In the genomic region with DNA sequence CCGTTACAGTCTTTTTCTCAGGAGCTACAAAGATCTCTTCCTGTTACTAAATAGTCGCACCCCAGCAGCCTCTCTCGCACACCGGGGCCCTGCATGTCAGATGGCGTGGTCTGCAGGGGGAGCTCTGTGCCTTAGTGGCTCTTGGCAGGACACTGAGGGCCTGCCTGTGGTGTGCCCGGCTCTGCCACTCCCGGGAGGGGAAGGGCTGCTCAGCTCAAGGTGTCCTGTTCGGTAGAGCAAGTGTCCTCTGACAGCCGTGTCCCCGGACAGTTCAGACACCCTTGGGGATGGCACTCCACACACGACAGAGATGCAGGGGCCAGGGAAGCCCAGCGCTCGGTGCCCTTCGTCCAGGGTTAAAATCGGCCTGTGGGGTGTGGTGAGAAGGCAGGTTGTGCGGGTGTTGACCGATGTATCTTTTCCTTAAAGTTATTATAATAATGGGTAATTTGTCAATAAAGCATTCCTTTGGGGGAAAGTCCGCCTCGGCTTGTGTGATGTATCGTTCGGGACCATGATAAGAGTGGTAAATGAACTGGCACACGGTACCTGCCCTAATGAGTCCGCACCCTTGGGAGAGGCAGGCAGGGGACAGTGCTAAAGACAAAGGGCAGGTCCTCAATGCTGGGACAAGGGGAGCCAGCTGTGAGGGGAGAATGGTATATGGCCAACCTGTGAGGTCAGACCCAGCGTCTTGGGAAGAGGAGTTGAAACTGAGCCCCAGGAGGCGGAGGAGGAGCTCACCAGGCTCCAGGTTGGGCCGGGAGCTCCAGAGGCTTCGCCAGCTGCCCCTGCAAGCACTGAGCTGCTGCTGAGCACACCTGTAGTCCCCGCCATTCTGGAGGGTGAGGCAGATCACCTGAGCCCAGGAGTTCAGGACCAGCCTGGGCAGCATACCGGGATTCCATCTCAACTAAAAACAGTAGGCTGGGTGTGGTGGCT, we compare ENCODE assay signal across 24 cellular contexts. TPM values are rescaled to one million over a fixed set of nuclear protein-coding genes. Genes with fewer than 3 reads are reported as not detected.
DNase-seq lines count a peak whose midpoint lies in the region; TF ChIP-seq lines count a peak whose summit lies in the region.
"Had no signal": no experiment of that assay in that cellular context is flagged by ENCODE, and none has a peak within 500 bp of the region (broad histone marks: within the 10 kb centered on the region; RNA-seq: fewer than 3 reads in every experiment).

No MANE protein-coding gene starts in this region.

- intact Hi-C loops in vagina (cut with DNase I), result no loop called here

- in situ Hi-C loops in G401 (cut with HindIII; ENCODE audit: low sequenced_read_pairs), result no loop called here

- H3K9me3 ChIP-seq in vagina, result no peaks in the 10 kb centered on the region

- peaks cover 0 to 20% of the 10 kb centered on the region in 2 donors for H3K36me3 ChIP-seq in vagina

- DNase-seq in activated CD8-positive, alpha-beta memory T cell treated with anti-CD3 and anti-CD28 coated beads, Interleukin-2, amount 50 U/mL, for 4 hours, result peak; percentile 20
- no peak for DNase-seq in activated CD8-positive, alpha-beta memory T cell treated with anti-CD3 and anti-CD28 coated beads, Interleukin-2, amount 50 U/mL, for 48 hours
- DNase-seq in RWPE1 (ENCODE audit: low spot score), result no peak
- DNase-seq in epithelial cell of prostate (ENCODE audit: low read depth, low spot score), result no peak
- DNase-seq in vagina (ENCODE audit: extremely low spot score in 2 of 2), result no peak
- DNase-seq in G401 (ENCODE audit: low spot score), result no peak
- no peak for DNase-seq in activated CD4-positive, CD25-positive, alpha-beta regulatory T cell treated with anti-CD3 and anti-CD28 coated beads, Interleukin-2, amount 50 U/mL, for 72 hours
- DNase-seq in NCI-H1105 (lab: John Stamatoyannopoulos, UW), result no peak
- DNase-seq: activated CD4-positive, alpha-beta T cell treated with anti-CD3 and anti-CD28 coated beads for 1 hour; activated effector memory CD4-positive, alpha-beta T cell treated with Interleukin-2 at 50 U/mL for 16 hours; DMS 273 treated with DMSO at 0.1 percent for 48 hours; KG1; NCI-H1092 treated with DMSO at 0.1 percent for 48 hours; NCI-H2171; OCI-M1; stimulated activated CD4-positive, alpha-beta T cell treated with anti-CD3 and anti-CD28 coated beads, Interleukin-4, amount 100 ng/mL, for 24 hours had no signal

- peaks cover 31% of the 10 kb centered on the region for H3K4me1 ChIP-seq in vagina

- POLR2A ChIA-PET in RWPE1 (lab: Yijun Ruan, JAX; ENCODE audit: low non-redundant PET), result interaction anchor here (1.1 kb wide), 1 partner anchor 14 kb away, joined by 3 read pairs; no protein-coding TSS in a partner anchor

- TF ChIP-seq CTCF in RWPE1 (conservative IDR thresholded peaks at IDR 0.05; ENCODE audit: low read depth) (no peak), vagina (IDR thresholded peaks at IDR 0.05) (no peak)

- H3K27me3 ChIP-seq in vagina, result no peaks in the 10 kb centered on the region

- no peak for TF ChIP-seq POLR2A in vagina (IDR thresholded peaks at IDR 0.05)

- no peak overlapping the region for H3K4me3 ChIP-seq in vagina
- H3K4me3 ChIP-seq: smooth muscle cell had no signal

- peak overlapping the region; percentile 42 for H3K27ac ChIP-seq in RWPE1
- H3K27ac ChIP-seq in epithelial cell of prostate, result peak overlapping the region; percentile 93
- H3K27ac ChIP-seq in vagina, result peak overlapping the region; percentile 24
- H3K27ac ChIP-seq: HL-60 had no signal

- CTCF ChIA-PET in RWPE1 (lab: Yijun Ruan, JAX), result interaction anchor here (1.3 kb wide), 1 partner anchor 10 kb away, joined by 3 read pairs; no protein-coding TSS in a partner anchor

RNA-seq across cellular contexts. Expression of a gene that starts 3.6 kb away (rescaled TPM):
- 25.8 TPM for total RNA-seq in vagina
- total RNA-seq in G401 (2014; rRNA removed; shearing (Covaris generic)), result 38.6 and 43.6 TPM in 2 replicates

RNA-seq across cellular contexts. Expression of a gene that starts 26.3 kb away (rescaled TPM):
- 90.1 TPM for total RNA-seq in vagina
- total RNA-seq in G401 (2014; rRNA removed; shearing (Covaris generic)), result 129 and 141 TPM in 2 replicates

RNA-seq across cellular contexts. Expression of a gene that starts 30.0 kb away (rescaled TPM):
- not detected for total RNA-seq in vagina
- total RNA-seq in G401 (2014; rRNA removed; shearing (Covaris generic)), result 0.74 TPM in 1 of 2 replicates, not detected in the other
- total RNA-seq: B cell, cardiac septum, lung microvascular endothelial cell, progenitor cell of endocrine pancreas, SK-MEL-5, smooth muscle cell, subcutaneous adipose tissue had no signal

Comparison
In these comparisons a context has a peak if more than half of its experiments do, and no peak if none do; other contexts are left out.
1. H3K27ac ChIP-seq: peak in every context shown above with its lines; median percentile 93 in epithelial cell of prostate; 42 in RWPE1; 24 in vagina.